ENCODE assay signal across 1 cellular context in genomic region chr12:76329606-76330005, GRCh38.
TF ChIP-seq lines count a peak whose summit lies in the region.

No MANE protein-coding gene starts in this region.

TF ChIP-seq in GM12878, 131 proteins besides CTCF, POLR2A, EP300 and RAD21:
- TF ChIP-seq ZBTB40 (IDR thresholded peaks at IDR 0.05; ENCODE audit: borderline replicate concordance) (peak; percentile 54), CEBPZ (IDR thresholded peaks at IDR 0.05; ENCODE audit: low read depth, low read length) (no peak)
